ENCODE assay signal across 13 cellular contexts in the genomic region with DNA sequence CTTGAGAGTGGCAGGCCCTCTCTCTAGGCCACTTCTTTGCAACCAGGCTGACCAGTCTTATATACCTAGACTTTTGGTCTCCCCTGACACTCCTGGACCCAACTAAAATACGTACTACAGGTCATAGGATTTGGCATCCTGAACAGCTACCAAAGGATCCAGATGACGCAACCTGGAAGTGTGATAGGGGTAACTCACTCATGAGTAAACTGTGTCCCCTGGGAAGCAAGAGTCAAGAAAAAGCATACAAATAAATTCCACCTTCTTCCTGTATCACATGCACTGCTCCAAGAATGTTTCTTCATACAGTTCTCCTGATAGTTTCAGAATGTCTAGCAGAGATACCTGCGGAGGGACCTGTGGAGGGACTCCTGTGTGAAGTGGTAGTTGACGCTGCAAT.
"Had no signal": no experiment of that assay in that cellular context is flagged by ENCODE, and none has a peak within 500 bp of the region (broad histone marks: within the 10 kb centered on the region; RNA-seq: fewer than 3 reads in every experiment).

No MANE protein-coding gene starts in this region.

- H3K27me3 ChIP-seq: gastrocnemius medialis, left lung, upper lobe of right lung had no signal

- H3K9me3 ChIP-seq: gastrocnemius medialis, left lung, psoas muscle, upper lobe of right lung had no signal

- FAIRE-seq: keratinocyte had no signal

- ATAC-seq: gastrocnemius medialis, left lung, psoas muscle, sciatic nerve, upper lobe of right lung had no signal

- H3K4me3 ChIP-seq: gastrocnemius medialis, left lung, psoas muscle, upper lobe of right lung had no signal

- H3K36me3 ChIP-seq: gastrocnemius medialis, left lung, upper lobe of right lung had no signal

- DNase-seq: activated B cell treated with CpG ODN at 0.5 μM for 24 hours; activated CD4-positive, alpha-beta T cell treated with anti-CD3 and anti-CD28 coated beads, Interleukin-2, amount 10 ng/mL, durations not matched to agents 24 days and 14 days; activated naive CD4-positive, alpha-beta T cell treated with anti-CD3 and anti-CD28 coated beads for 36 hours; erythroblast; gastrocnemius medialis; left lung; nephron progenitor cell; psoas muscle; stimulated activated CD4-positive, alpha-beta T cell treated with anti-CD3 and anti-CD28 coated beads, Interleukin-12 subunit alpha, Interleukin-12 subunit beta, amount 100 ng/mL, for 4 hours; stimulated activated naive CD4-positive, alpha-beta T cell treated with Interleukin-2 at 50 U/mL for 16 hours; upper lobe of right lung had no signal

- H3K27ac ChIP-seq: gastrocnemius medialis, left lung, psoas muscle, upper lobe of right lung had no signal

- H3K4me1 ChIP-seq: gastrocnemius medialis, left lung, psoas muscle, upper lobe of right lung had no signal
